ENCODE assay signal across 8 cellular contexts in genomic region chr16:82011199-82011641, GRCh38. TPM values are rescaled to one million over a fixed set of nuclear protein-coding genes. Genes with fewer than 3 reads are reported as not detected.
DNase-seq lines count a peak whose midpoint lies in the region; ATAC-seq and TF ChIP-seq lines count a peak whose summit lies in the region.

TSS of gene SDR42E1 (minus strand) at chr16:82011470. CDS start at chr16:82000858, 10,612 bp downstream.

- intact Hi-C loops in HCT116 (cut with micrococcal nuclease) = loop anchor here (5.0 kb wide), 1 partner anchor 161 kb away; the partner anchor contains the start of gene MPHOSPH6

- ATAC-seq in HCT116 = peak; percentile 98
- ATAC-seq in foreskin keratinocyte = peak; percentile 98

- no peaks in the 10 kb centered on the region for H3K27me3 ChIP-seq in HCT116 (ENCODE audit: insufficient read depth, low read length)
- H3K27me3 ChIP-seq in foreskin keratinocyte = no peaks in the 10 kb centered on the region

- TF ChIP-seq CTCF in HCT116 (IDR thresholded peaks at IDR 0.05 in 2 of 3, conservative IDR thresholded peaks at IDR 0.05 in 1 of 3; ENCODE audit: borderline replicate concordance in 1 of 3, insufficient read depth in 1 of 3, low read depth in 2 of 3, low read length in 2 of 3) (no peak), foreskin keratinocyte (conservative IDR thresholded peaks at IDR 0.05) (no peak)

- no peaks in the 10 kb centered on the region; the same call in 1 of the 2 replicates for H3K9me2 ChIP-seq in HCT116 (ENCODE audit: insufficient read depth)

- peak; percentile 62 for TF ChIP-seq POLR2A in HCT116 (IDR thresholded peaks at IDR 0.05; ENCODE audit: borderline replicate concordance, extremely low read depth, insufficient read depth, insufficient read length)

- TF ChIP-seq RAD21 in HCT116 (IDR thresholded peaks at IDR 0.05; ENCODE audit: low read depth) = no peak

- CTCF ChIA-PET in HCT116 (lab: Charles Lee) = interaction anchor here (0.9 to 1.3 kb wide), 2 partner anchors 14 to 219 kb away, joined by 3 to 7 read pairs; no protein-coding TSS in a partner anchor

- peaks cover 0 to 18% of the 10 kb centered on the region in 2 experiments; a peak in 3 of 4 replicates for H3K4me1 ChIP-seq in HCT116 (ENCODE audit: control insufficient read depth in 1 of 2, insufficient read depth in 2 of 2, low read length in 2 of 2)
- H3K4me1 ChIP-seq in foreskin keratinocyte = peaks cover 6% of the 10 kb centered on the region

- peak within 1 kb of the TSS; percentile 72 for H3K4me2 ChIP-seq in HCT116 (ENCODE audit: low read length)

- POLR2A ChIA-PET in HCT116 (lab: Charles Lee) = interaction anchor here (0.6 to 1.3 kb wide), 3 partner anchors 10 to 19 kb away, joined by 4 to 8 read pairs (median 4); no protein-coding TSS in a partner anchor

- 0 out of 4 replicates have a peak, but pooled peaks cover 4 to 5% of the 10 kb centered on the region in 2 experiments for H3K36me3 ChIP-seq in HCT116 (ENCODE audit: control insufficient read depth in 1 of 2, insufficient read depth in 2 of 2, low read length in 2 of 2)

- peak within 1 kb of the TSS; percentile 69 to 84 for H3K4me3 ChIP-seq in HCT116 (replicated peaks in 1 of 2; ENCODE audit: low read depth in 1 of 2, low read length in 2 of 2)

- peak within 1 kb of the TSS; percentile 16; the same call in 1 of the 2 replicates for H3K27ac ChIP-seq in HCT116 (ENCODE audit: low read depth, low read length)
- H3K27ac ChIP-seq in foreskin keratinocyte = peak within 1 kb of the TSS; percentile 27

- H3K9ac ChIP-seq in HCT116 (ENCODE audit: low read length) = peak within 1 kb of the TSS; percentile 67

- RAD21 ChIA-PET in HCT116 (lab: Charles Lee; ENCODE audit: low non-redundant PET in 1 of 2, low total read pairs in 2 of 2, uncharacterized antibody in 2 of 2, unreplicated experiment in 2 of 2) = no interaction called here

- BruUV-seq in HCT116 (replicated peaks; lab: Mats Ljungman, UMichigan) = no TSS peak

- DNase-seq in DMS53 treated with DMSO at 0.1 percent for 48 hours (lab: John Stamatoyannopoulos, UW; ENCODE audit: unreplicated experiment) (peak; percentile 72), HCT116 (ENCODE audit: low read depth, low spot score) (peak; percentile 91), NCI-H2107 (lab: John Stamatoyannopoulos, UW) (peak; percentile 68), foreskin keratinocyte (peak; percentile 60 to 78), HuH-7 (ENCODE audit: low spot score) (no peak), NCI-H187 (lab: John Stamatoyannopoulos, UW) (no peak)
- DNase-seq in activated CD8-positive, alpha-beta memory T cell treated with anti-CD3 and anti-CD28 coated beads, Interleukin-2, amount 50 U/mL, for 1 hour (ENCODE audit: extremely low read depth) = peak; percentile 25
- DNase-seq in stimulated activated CD4-positive, alpha-beta T cell treated with anti-CD3 and anti-CD28 coated beads, Interleukin-2, amount 100 ng/mL, for 24 hours = peak; percentile 42 to 72

- H3K79me2 ChIP-seq in HCT116 (ENCODE audit: insufficient read depth, low read length) = peaks cover 11% of the 10 kb centered on the region; the same call in 1 of the 2 replicates

- peaks cover 6 to 16% of the 10 kb centered on the region in 2 experiments; a peak in 2 of 4 replicates for H3K9me3 ChIP-seq in HCT116 (ENCODE audit: control insufficient read depth in 1 of 2, insufficient read depth in 1 of 2, low read depth in 1 of 2, low read length in 2 of 2)

- peak within 1 kb of the TSS; percentile 97 for H2AFZ ChIP-seq in HCT116 (ENCODE audit: low read depth, low read length, poor library complexity, severe bottlenecking)

- H4K20me1 ChIP-seq in HCT116 (ENCODE audit: insufficient read depth) = no peaks in the 10 kb centered on the region

TF ChIP-seq in HCT116, 20 proteins besides CTCF, POLR2A, EP300 and RAD21:
- TF ChIP-seq EGR1 (IDR thresholded peaks at IDR 0.05; ENCODE audit: low read depth) = no peak
- peak; percentile 26 for TF ChIP-seq TCF7L2 (IDR thresholded peaks at IDR 0.05; ENCODE audit: borderline replicate concordance, extremely low read depth, insufficient read depth, insufficient read length)
- TF ChIP-seq MAX (IDR thresholded peaks at IDR 0.05) = peak; percentile 91
- TF ChIP-seq ELF1 (IDR thresholded peaks at IDR 0.05; ENCODE audit: borderline replicate concordance, low read depth) = peak; percentile 94
- peak; percentile 75 for TF ChIP-seq ZBTB33 (IDR thresholded peaks at IDR 0.05; ENCODE audit: extremely low read depth, insufficient replicate concordance, low read length)
- TF ChIP-seq YY1 (IDR thresholded peaks at IDR 0.05; ENCODE audit: extremely low read depth, insufficient replicate concordance, low read depth, low read length) = peak; percentile 78
- no peak for TF ChIP-seq EZH2phosphoT487 (IDR thresholded peaks at IDR 0.05; ENCODE audit: borderline replicate concordance)
- no peak; the same call in 1 of the 2 replicates for TF ChIP-seq SIN3A (IDR thresholded peaks at IDR 0.05; ENCODE audit: low read depth)
- TF ChIP-seq FOSL1 (IDR thresholded peaks at IDR 0.05; ENCODE audit: low read depth) = no peak
- TF ChIP-seq ZFX (IDR thresholded peaks at IDR 0.05) = peak; percentile 97
- TF ChIP-seq CEBPB (IDR thresholded peaks at IDR 0.05; ENCODE audit: low read depth) = no peak
- TF ChIP-seq POLR2AphosphoS5 (IDR thresholded peaks at IDR 0.05; ENCODE audit: low read depth, low read length) = peak; percentile 93
- peak; percentile 94 for TF ChIP-seq CBX3 (IDR thresholded peaks at IDR 0.05; ENCODE audit: low read depth)
- TF ChIP-seq ZNF274 (IDR thresholded peaks at IDR 0.05; ENCODE audit: low read depth, low read length) = no peak
TF ChIP-seq in HCT116: peak in this region for 8.

RNA-seq across cellular contexts. Expression of gene SDR42E1, which starts in this region (rescaled TPM):
- 17.4 TPM for total RNA-seq in HCT116 (2021; ENCODE audit: unreplicated experiment)
- polyA plus RNA-seq in HCT116 (2012) = 11.0 and 11.9 TPM in 2 replicates
- total RNA-seq in foreskin keratinocyte = 13.2 and 16.0 TPM in 2 replicates
- polyA plus RNA-seq in foreskin keratinocyte = 4.5 and 4.8 TPM in 2 replicates

Comparison
In these comparisons a context has a peak if more than half of its experiments do, and no peak if none do; other contexts are left out.
1. DNase-seq: peak in DMS53 treated with DMSO at 0.1 percent for 48 hours (single experiment), HCT116 (single experiment), NCI-H2107 (single experiment), activated CD8-positive, alpha-beta memory T cell treated with anti-CD3 and anti-CD28 coated beads, Interleukin-2, amount 50 U/mL, for 1 hour (single experiment), foreskin keratinocyte (2 of 2) and stimulated activated CD4-positive, alpha-beta T cell treated with anti-CD3 and anti-CD28 coated beads, Interleukin-2, amount 100 ng/mL, for 24 hours (2 of 2); none in HuH-7 (single experiment) and NCI-H187 (0 of 2).